Comparison of ENCODE assay signal across 21 cellular contexts in genomic region chr6:25649611-25650010, GRCh38. TPM values are rescaled to one million over a fixed set of nuclear protein-coding genes. Genes with fewer than 3 reads are reported as not detected.
"Had no signal": no experiment of that assay in that cellular context is flagged by ENCODE, and none has a peak within 500 bp of the region (broad histone marks: within the 10 kb centered on the region; RNA-seq: fewer than 3 reads in every experiment).

No MANE protein-coding gene starts in this region.

- DNase-seq: effector memory CD8-positive, alpha-beta T cell; heart left ventricle; hippocampal formation; left colon; mesendoderm; mucosa of descending colon; naive thymus-derived CD8-positive, alpha-beta T cell; posterior cingulate gyrus; right cardiac atrium; stimulated activated CD4-positive, alpha-beta T cell treated with anti-CD3 and anti-CD28 coated beads, Interleukin-2, amount 100 ng/mL, for 48 hours; stimulated activated naive CD8-positive, alpha-beta T cell treated with anti-CD3 and anti-CD28 coated beads, Interleukin-15, Interleukin-2, amounts not matched to agents 100 U/mL and 50 U/mL, for 24 hours; thyroid gland had no signal

- H3K4me1 ChIP-seq: suprapubic skin, thyroid gland had no signal

- H3K4me3 ChIP-seq: esophagus muscularis mucosa, heart left ventricle, mucosa of descending colon, smooth muscle cell, suprapubic skin, thyroid gland had no signal

- H3K27me3 ChIP-seq: thyroid gland had no signal

- H3K27ac ChIP-seq: epithelial cell of prostate, esophagus muscularis mucosa, heart left ventricle, neutrophil, suprapubic skin, thyroid gland had no signal

- H3K36me3 ChIP-seq: esophagus muscularis mucosa, heart left ventricle, neutrophil, suprapubic skin, thyroid gland had no signal

- H3K9me3 ChIP-seq: esophagus muscularis mucosa, heart left ventricle, mucosa of descending colon, neutrophil, suprapubic skin, thyroid gland had no signal

RNA-seq across cellular contexts. Expression of gene SCGN, which starts 2.4 kb away (rescaled TPM):
- total RNA-seq: glomerular endothelial cell; kidney epithelial cell; lung microvascular endothelial cell; naive thymus-derived CD8-positive, alpha-beta T cell; osteocyte; smooth muscle cell had no signal
